Comparison of ENCODE assay signal across 30 cellular contexts in genomic region chr6:166664135-166664534, GRCh38. TPM values are rescaled to one million over a fixed set of nuclear protein-coding genes. Genes with fewer than 3 reads are reported as not detected.
A peak's percentile ranks its signal among the peaks of the same experiment; 100 is the strongest.
DNase-seq lines count a peak whose midpoint lies in the region; TF ChIP-seq lines count a peak whose summit lies in the region.
"Had no signal": no experiment of that assay in that cellular context is flagged by ENCODE, and none has a peak within 500 bp of the region (broad histone marks: within the 10 kb centered on the region; RNA-seq: fewer than 3 reads in every experiment).

No MANE protein-coding gene starts in this region.

- DNase-seq in NCI-H748 (lab: John Stamatoyannopoulos, UW; ENCODE audit: unreplicated experiment), result peak; percentile 24
- no peak for DNase-seq in NCI-H748 treated with DMSO at 0.1 percent for 48 hours (lab: John Stamatoyannopoulos, UW)
- peak; percentile 60 for DNase-seq in MG63
- DNase-seq in fibroblast of villous mesenchyme (ENCODE audit: low read depth), result peak; percentile 71
- peak; percentile 38 for DNase-seq in stomach
- DNase-seq in nephron progenitor cell, result no peak
- DNase-seq in AML-193 (lab: John Stamatoyannopoulos, UW), result no peak
- no peak for DNase-seq in posterior cingulate gyrus
- DNase-seq: activated CD4-positive, alpha-beta T cell treated with anti-CD3 and anti-CD28 coated beads, Interleukin-2, amount 50 U/mL, for 48 hours; activated CD4-positive, CD25-positive, alpha-beta regulatory T cell; activated CD8-positive, alpha-beta memory T cell treated with anti-CD3 and anti-CD28 coated beads, Interleukin-2, amount 50 U/mL, for 4 hours; activated naive CD4-positive, alpha-beta T cell treated with anti-CD3 and anti-CD28 coated beads, Interleukin-2, amount 10 ng/mL, durations not matched to agents 7 days and 5 days; amniotic stem cell; colonic mucosa; effector CD8-positive, alpha-beta T cell; foreskin keratinocyte; GOT3; heart left ventricle; NCI-H1092; NCI-H1930; NCI-H2227 treated with DMSO at 0.1 percent for 48 hours; NCI-H82; stimulated activated naive CD4-positive, alpha-beta T cell treated with Interleukin-2 at 50 U/mL for 16 hours had no signal

- H3K27ac ChIP-seq in stomach, result no peak overlapping the region
- H3K27ac ChIP-seq: A549, breast epithelium, colonic mucosa, foreskin keratinocyte, heart left ventricle, prostate gland, SK-N-MC had no signal

- intact Hi-C loops in stomach (cut with DNase I; ENCODE audit: low total_unique reads) (no loop called here), posterior cingulate gyrus (cut with DNase I) (no loop called here)

- H3K27me3 Mint-ChIP-seq in nephron progenitor cell (ENCODE audit: low read depth, poor library complexity), result peaks cover 25% of the 10 kb centered on the region

- no peak for TF ChIP-seq EP300 in stomach (IDR thresholded peaks at IDR 0.05)

- H3K9me3 ChIP-seq in MG63, result no peaks in the 10 kb centered on the region
- no peaks in the 10 kb centered on the region for H3K9me3 ChIP-seq in stomach
- H3K9me3 ChIP-seq: A549, breast epithelium, colonic mucosa, heart left ventricle, prostate gland had no signal

- TF ChIP-seq POLR2A in stomach (IDR thresholded peaks at IDR 0.05), result no peak

- H3K4me3 Mint-ChIP-seq in nephron progenitor cell, result no peak overlapping the region
- H3K4me3 Mint-ChIP-seq: activated naive CD4-positive, alpha-beta T cell treated with anti-CD3 and anti-CD28 coated beads, Interleukin-2, amount 10 ng/mL, durations not matched to agents 7 days and 5 days; activated T-helper 1 cell treated with anti-CD3 and anti-CD28 coated beads, Interleukin-12 subunit alpha, Interleukin-12 subunit beta, Interleukin-2, Interleukin-4 antibody, amounts not matched to agents 30 ng/mL and 10 ng/mL and 1 ng/mL, durations not matched to agents 14 hours and 24 hours and 36 hours had no signal

- no peaks in the 10 kb centered on the region for H3K9me3 Mint-ChIP-seq in nephron progenitor cell
- H3K9me3 Mint-ChIP-seq: activated naive CD4-positive, alpha-beta T cell treated with anti-CD3 and anti-CD28 coated beads, Interleukin-2, amount 10 ng/mL, durations not matched to agents 7 days and 5 days; activated T-helper 1 cell treated with anti-CD3 and anti-CD28 coated beads, Interleukin-12 subunit alpha, Interleukin-12 subunit beta, Interleukin-2, Interleukin-4 antibody, amounts not matched to agents 30 ng/mL and 10 ng/mL and 1 ng/mL, durations not matched to agents 14 hours and 24 hours and 36 hours had no signal

- WGBS in stomach, 5 donors, result 36 to 52% (median 39%) methylated on average over 5 of the region's 5 CpGs

- no peaks in the 10 kb centered on the region for H3K36me3 Mint-ChIP-seq in nephron progenitor cell (ENCODE audit: low read depth)
- H3K36me3 Mint-ChIP-seq: activated naive CD4-positive, alpha-beta T cell treated with anti-CD3 and anti-CD28 coated beads, Interleukin-2, amount 10 ng/mL, durations not matched to agents 7 days and 5 days had no signal

- peaks cover 0 to 12% (median 0%) of the 10 kb centered on the region in 4 donors for H3K4me1 ChIP-seq in stomach
- H3K4me1 ChIP-seq: A549, breast epithelium, colonic mucosa, foreskin keratinocyte, prostate gland had no signal

- no peak for TF ChIP-seq CTCF in fibroblast of villous mesenchyme (IDR thresholded peaks at IDR 0.05; ENCODE audit: insufficient read depth, low read depth, low read length)
- no peak for TF ChIP-seq CTCF in stomach (IDR thresholded peaks at IDR 0.05)
- TF ChIP-seq CTCF in nephron progenitor cell (IDR thresholded peaks at IDR 0.05), result no peak

- H3K27me3 ChIP-seq in MG63, result no peaks in the 10 kb centered on the region
- H3K27me3 ChIP-seq in stomach, result no peaks in the 10 kb centered on the region
- H3K27me3 ChIP-seq: breast epithelium, colonic mucosa, foreskin keratinocyte, heart left ventricle had no signal

- peaks cover 24% of the 10 kb centered on the region for H3K4me1 Mint-ChIP-seq in nephron progenitor cell

- no peak overlapping the region for H3K27ac Mint-ChIP-seq in nephron progenitor cell
- H3K27ac Mint-ChIP-seq: activated naive CD4-positive, alpha-beta T cell treated with anti-CD3 and anti-CD28 coated beads, Interleukin-2, amount 10 ng/mL, durations not matched to agents 7 days and 5 days; activated T-helper 1 cell treated with anti-CD3 and anti-CD28 coated beads, Interleukin-12 subunit alpha, Interleukin-12 subunit beta, Interleukin-2, Interleukin-4 antibody, amounts not matched to agents 30 ng/mL and 10 ng/mL and 1 ng/mL, durations not matched to agents 14 hours and 24 hours and 36 hours had no signal

- H3K36me3 ChIP-seq in MG63 (no peaks in the 10 kb centered on the region), stomach (no peaks in the 10 kb centered on the region)
- H3K36me3 ChIP-seq: breast epithelium, colonic mucosa, heart left ventricle, prostate gland had no signal

- H3K4me3 ChIP-seq in MG63, result no peak overlapping the region
- H3K4me3 ChIP-seq in fibroblast of villous mesenchyme (ENCODE audit: low read depth, low read length), result no peak overlapping the region
- no peak overlapping the region for H3K4me3 ChIP-seq in stomach
- H3K4me3 ChIP-seq: A549, breast epithelium, colonic mucosa, GM12878, heart left ventricle, lung, prostate gland, SK-N-MC had no signal

RNA-seq across cellular contexts. Expression of gene RPS6KA2, which starts 37.1 kb away (rescaled TPM):
- total RNA-seq in MG63 (2014; rRNA removed; shearing (Covaris generic); ENCODE audit: low replicate concordance), result 14.1 and 14.3 TPM in 2 replicates
- total RNA-seq in fibroblast of villous mesenchyme, result 15.5 and 20.0 TPM in 2 replicates
- total RNA-seq in stomach, result 100 to 1,000 TPM in 1 of 5 donors, 10 to 100 TPM in 4; 35.1 to 150 (median 85.2) TPM
- polyA plus RNA-seq in stomach, result 10 to 100 TPM; 10.9 to 60.2 (median 58.0) TPM

Comparison
In these comparisons a context has a peak if more than half of its experiments do, and no peak if none do; other contexts are left out.
1. DNase-seq: peak in NCI-H748 (single experiment), MG63 (single experiment), fibroblast of villous mesenchyme (single experiment) and stomach (single experiment); none in NCI-H748 treated with DMSO at 0.1 percent for 48 hours (single experiment), nephron progenitor cell (single experiment), AML-193 (0 of 2) and posterior cingulate gyrus (0 of 10).